Comparison of ENCODE assay signal across 1 cellular context in genomic region chr17:76264425-76264754, GRCh38.
TF ChIP-seq lines count a peak whose summit lies in the region.

No MANE protein-coding gene starts in this region.

TF ChIP-seq in SK-N-SH treated with all-trans-retinoic acid at 6 μM for 48 hours, 23 proteins besides CTCF, POLR2A, EP300 and RAD21 (continued from another document):
- no peak for TF ChIP-seq ZFP3 (CRISPR knock-in tag; IDR thresholded peaks at IDR 0.05)
- TF ChIP-seq TSHZ2 (CRISPR knock-in tag; IDR thresholded peaks at IDR 0.05), result no peak
- no peak for TF ChIP-seq SNAI2 (CRISPR knock-in tag; IDR thresholded peaks at IDR 0.05)
- TF ChIP-seq BACH2 (CRISPR knock-in tag; IDR thresholded peaks at IDR 0.05; ENCODE audit: borderline replicate concordance), result no peak
- no peak for TF ChIP-seq ZNF565 (CRISPR knock-in tag; conservative IDR thresholded peaks at IDR 0.05; ENCODE audit: low read depth)
- TF ChIP-seq CREB5 (CRISPR knock-in tag; IDR thresholded peaks at IDR 0.05; ENCODE audit: low read depth), result no peak
- no peak for TF ChIP-seq ESRRG (CRISPR knock-in tag; IDR thresholded peaks at IDR 0.05)
- TF ChIP-seq OSR1 (CRISPR knock-in tag; IDR thresholded peaks at IDR 0.05), result no peak
- TF ChIP-seq PATZ1 (CRISPR knock-in tag; IDR thresholded peaks at IDR 0.05; ENCODE audit: borderline replicate concordance), result no peak
- no peak for TF ChIP-seq TOX (CRISPR knock-in tag; IDR thresholded peaks at IDR 0.05; ENCODE audit: borderline replicate concordance)
- no peak for TF ChIP-seq POU6F1 (CRISPR knock-in tag; IDR thresholded peaks at IDR 0.05; ENCODE audit: borderline replicate concordance, low read depth)
